Comparison of ENCODE assay signal across 21 cellular contexts in the genomic region with DNA sequence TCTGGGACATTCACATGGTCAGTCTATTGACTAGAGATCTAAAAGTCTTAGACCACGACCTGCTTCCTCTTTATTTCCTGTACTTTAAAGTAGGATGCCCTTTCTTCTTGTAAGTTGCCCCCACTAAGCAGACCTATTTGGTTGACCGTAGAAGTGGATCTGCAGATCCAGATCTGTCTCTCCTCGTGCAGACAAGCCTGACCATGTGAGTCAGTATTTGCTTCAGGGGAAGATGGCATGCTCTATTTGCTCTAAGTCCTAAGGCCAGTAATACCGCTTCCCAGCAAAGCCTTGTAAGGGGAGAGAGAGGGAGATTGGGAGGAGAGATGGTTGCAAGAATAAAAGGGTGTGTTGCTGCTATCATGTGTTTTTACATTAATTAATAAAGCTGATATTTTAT. TPM values are rescaled to one million over a fixed set of nuclear protein-coding genes. Genes with fewer than 3 reads are reported as not detected.
DNase-seq lines count a peak whose midpoint lies in the region; ATAC-seq and TF ChIP-seq lines count a peak whose summit lies in the region.
"Had no signal": no experiment of that assay in that cellular context is flagged by ENCODE, and none has a peak within 500 bp of the region (broad histone marks: within the 10 kb centered on the region; RNA-seq: fewer than 3 reads in every experiment).

No MANE protein-coding gene starts in this region.

- no peaks in the 10 kb centered on the region for H4K20me1 ChIP-seq in GM23338 (replicated peaks; ENCODE audit: insufficient read depth)
- no peaks in the 10 kb centered on the region for H4K20me1 ChIP-seq in Karpas-422 (ENCODE audit: insufficient read depth, low read depth, low read length)
- H4K20me1 ChIP-seq: BLaER1 had no signal

- H3K4me1 Mint-ChIP-seq in GM23338, result 0 out of 3 replicates have a peak, but pooled peaks cover 2% of the 10 kb centered on the region
- H3K4me1 Mint-ChIP-seq: CD14-positive monocyte had no signal

- H3K4me1 ChIP-seq in GM23338 (ENCODE audit: insufficient read depth), result no peaks in the 10 kb centered on the region
- H3K4me1 ChIP-seq in Peyer's patch, result no peaks in the 10 kb centered on the region
- no peaks in the 10 kb centered on the region for H3K4me1 ChIP-seq in Karpas-422 (ENCODE audit: low read length)
- H3K4me1 ChIP-seq: BLaER1, HAP-1 had no signal

- no peaks in the 10 kb centered on the region for H3F3A ChIP-seq in GM23338 (replicated peaks; ENCODE audit: low read depth)

- ATAC-seq in GM23338 (no peak), HG02938 (IDR thresholded peaks at IDR 0.05; ENCODE audit: unreplicated experiment) (no peak)
- ATAC-seq: CD8-positive, alpha-beta T cell had no signal

- H3K9me3 Mint-ChIP-seq in GM23338, result no peaks in the 10 kb centered on the region
- H3K9me3 Mint-ChIP-seq: CD8-positive, alpha-beta T cell had no signal

- no peak overlapping the region for H3K9ac ChIP-seq in Karpas-422 (ENCODE audit: low read length)
- H3K9ac ChIP-seq: BLaER1 had no signal

- no peak overlapping the region for H3K4me2 ChIP-seq in GM23338
- no peak overlapping the region for H3K4me2 ChIP-seq in Karpas-422 (ENCODE audit: low read depth, low read length, poor library complexity, severe bottlenecking)
- H3K4me2 ChIP-seq: BLaER1 had no signal

- H2AFZ ChIP-seq in GM23338, result peak overlapping the region; percentile 5; the same call in 1 of the 2 replicates
- no peak overlapping the region for H2AFZ ChIP-seq in Karpas-422 (ENCODE audit: low read length)

- H3K79me2 ChIP-seq in GM23338 (replicated peaks; ENCODE audit: insufficient read depth) (no peaks in the 10 kb centered on the region), Karpas-422 (ENCODE audit: low read length) (no peaks in the 10 kb centered on the region)

- DNase-seq in GM23338 (ENCODE audit: low spot score) (no peak), RWPE1 (ENCODE audit: low spot score) (peak; percentile 0), epithelial cell of esophagus (ENCODE audit: low read depth) (peak; percentile 81), islet precursor cell (peak; percentile 76), Peyer's patch (no peak), Karpas-422 (no peak), NCI-H524 (lab: John Stamatoyannopoulos, UW) (no peak)
- DNase-seq: 8988T; Calu3; CD8-positive, alpha-beta T cell; DMS79 treated with DMSO at 0.1 percent for 48 hours; GF-D8; IMR-90 had no signal

- H3K4me3 Mint-ChIP-seq in GM23338, result no peak overlapping the region
- H3K4me3 Mint-ChIP-seq: CD14-positive monocyte; CD8-positive, alpha-beta T cell had no signal

- H3K36me3 Mint-ChIP-seq in GM23338 (ENCODE audit: low read depth), result no peaks in the 10 kb centered on the region
- H3K36me3 Mint-ChIP-seq: CD14-positive monocyte; CD8-positive, alpha-beta T cell had no signal

- POLR2A ChIA-PET in RWPE1 (lab: Yijun Ruan, JAX; ENCODE audit: low non-redundant PET), result no interaction called here

- H3K27me3 ChIP-seq in GM23338 (ENCODE audit: insufficient read depth), result no peaks in the 10 kb centered on the region
- H3K27me3 ChIP-seq in Peyer's patch, result no peaks in the 10 kb centered on the region
- no peaks in the 10 kb centered on the region; the same call in 1 of the 2 replicates for H3K27me3 ChIP-seq in Karpas-422 (ENCODE audit: low read length)
- H3K27me3 ChIP-seq: BLaER1 had no signal

- H3K27ac Mint-ChIP-seq in GM23338, result peak overlapping the region; percentile 76
- H3K27ac Mint-ChIP-seq: CD14-positive monocyte; CD8-positive, alpha-beta T cell had no signal

- TF ChIP-seq CTCF in GM23338 (conservative IDR thresholded peaks at IDR 0.05; ENCODE audit: low read depth in 2 of 2), result no peak
- TF ChIP-seq CTCF in RWPE1 (conservative IDR thresholded peaks at IDR 0.05; ENCODE audit: low read depth), result no peak
- TF ChIP-seq CTCF in epithelial cell of esophagus (IDR thresholded peaks at IDR 0.05; ENCODE audit: insufficient read depth, low read depth, low read length, missing control alignments), result no peak
- no peak for TF ChIP-seq CTCF in Peyer's patch (IDR thresholded peaks at IDR 0.05)

- CTCF ChIA-PET in RWPE1 (lab: Yijun Ruan, JAX), result interaction anchor here (0.6 kb wide), 1 partner anchor 96 kb away, joined by 6 read pairs; no protein-coding TSS in a partner anchor

- no peaks in the 10 kb centered on the region for H3K27me3 Mint-ChIP-seq in GM23338 (ENCODE audit: insufficient read depth, low read depth, poor library complexity)

- H3K4me3 ChIP-seq in GM23338 (no peak overlapping the region), epithelial cell of esophagus (ENCODE audit: low read length) (no peak overlapping the region), Peyer's patch (no peak overlapping the region), Karpas-422 (ENCODE audit: low read length) (no peak overlapping the region)
- H3K4me3 ChIP-seq: BLaER1, HAP-1 had no signal

- H3K27ac ChIP-seq in GM23338 (ENCODE audit: low read depth) (no peak overlapping the region), RWPE1 (no peak overlapping the region), Peyer's patch (no peak overlapping the region), Karpas-422 (ENCODE audit: low read length) (no peak overlapping the region)
- H3K27ac ChIP-seq: BLaER1, HL-60 had no signal

- H3K36me3 ChIP-seq in GM23338 (ENCODE audit: insufficient read depth), result no peaks in the 10 kb centered on the region
- H3K36me3 ChIP-seq in Peyer's patch, result no peaks in the 10 kb centered on the region
- no peaks in the 10 kb centered on the region for H3K36me3 ChIP-seq in Karpas-422 (ENCODE audit: insufficient read depth, low read length)
- H3K36me3 ChIP-seq: BLaER1, HAP-1 had no signal

- no peak for TF ChIP-seq POLR2A in Peyer's patch (IDR thresholded peaks at IDR 0.05)

- H3K9me3 ChIP-seq in Peyer's patch (no peaks in the 10 kb centered on the region), Karpas-422 (ENCODE audit: low read length) (no peaks in the 10 kb centered on the region)
- H3K9me3 ChIP-seq: BLaER1, HAP-1 had no signal

- no peaks in the 10 kb centered on the region for H3K9me2 ChIP-seq in GM23338 (ENCODE audit: insufficient read depth)
- H3K9me2 ChIP-seq in Karpas-422 (replicated peaks; ENCODE audit: insufficient read depth, low read length), result no peaks in the 10 kb centered on the region

TF ChIP-seq in GM23338, 12 proteins besides CTCF, POLR2A, EP300 and RAD21:
- TF ChIP-seq STAT1 (IDR thresholded peaks at IDR 0.05; ENCODE audit: unreplicated experiment) (no peak), JUNB (IDR thresholded peaks at IDR 0.05; ENCODE audit: unreplicated experiment) (no peak), NANOG (IDR thresholded peaks at IDR 0.05; ENCODE audit: borderline replicate concordance) (no peak), CREB1 (CRISPR knock-in tag; IDR thresholded peaks at IDR 0.05; ENCODE audit: low read depth) (no peak), EZH2phosphoT487 (IDR thresholded peaks at IDR 0.05; ENCODE audit: unreplicated experiment) (no peak)
- TF ChIP-seq, protein P1, sequence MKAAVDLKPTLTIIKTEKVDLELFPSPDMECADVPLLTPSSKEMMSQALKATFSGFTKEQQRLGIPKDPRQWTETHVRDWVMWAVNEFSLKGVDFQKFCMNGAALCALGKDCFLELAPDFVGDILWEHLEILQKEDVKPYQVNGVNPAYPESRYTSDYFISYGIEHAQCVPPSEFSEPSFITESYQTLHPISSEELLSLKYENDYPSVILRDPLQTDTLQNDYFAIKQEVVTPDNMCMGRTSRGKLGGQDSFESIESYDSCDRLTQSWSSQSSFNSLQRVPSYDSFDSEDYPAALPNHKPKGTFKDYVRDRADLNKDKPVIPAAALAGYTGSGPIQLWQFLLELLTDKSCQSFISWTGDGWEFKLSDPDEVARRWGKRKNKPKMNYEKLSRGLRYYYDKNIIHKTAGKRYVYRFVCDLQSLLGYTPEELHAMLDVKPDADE (IDR thresholded peaks at IDR 0.05), result no peak

RNA-seq across cellular contexts. Expression of a gene that starts 46.8 kb away (rescaled TPM):
- 0.10 TPM in 1 of 2 replicates, not detected in the other for total RNA-seq in GM23338 (2014; rRNA removed; shearing (Covaris generic))
- polyA plus RNA-seq in GM23338 (2016; fragmentation: Nextera tagmentation; extraction: Ambion mirVana), result not detected in 2 replicates
- total RNA-seq in Peyer's patch, result not detected
- total RNA-seq in Karpas-422 (2014; rRNA removed; shearing (Covaris generic); ENCODE audit: low replicate concordance), result not detected in 2 replicates
- total RNA-seq: A673; Calu3; CD8-positive, alpha-beta T cell; H4; IMR-90 had no signal
- polyA plus RNA-seq: AG04450, CD14-positive monocyte, IMR-90 had no signal

Comparison
In these comparisons a context has a peak if more than half of its experiments do, and no peak if none do; other contexts are left out.
1. DNase-seq: peak in RWPE1 (single experiment), epithelial cell of esophagus (single experiment) and islet precursor cell (single experiment); none in GM23338 (single experiment), Peyer's patch (0 of 3), Karpas-422 (single experiment) and NCI-H524 (0 of 2).